17 cellular contexts compared by ENCODE assay signal in the genomic region with DNA sequence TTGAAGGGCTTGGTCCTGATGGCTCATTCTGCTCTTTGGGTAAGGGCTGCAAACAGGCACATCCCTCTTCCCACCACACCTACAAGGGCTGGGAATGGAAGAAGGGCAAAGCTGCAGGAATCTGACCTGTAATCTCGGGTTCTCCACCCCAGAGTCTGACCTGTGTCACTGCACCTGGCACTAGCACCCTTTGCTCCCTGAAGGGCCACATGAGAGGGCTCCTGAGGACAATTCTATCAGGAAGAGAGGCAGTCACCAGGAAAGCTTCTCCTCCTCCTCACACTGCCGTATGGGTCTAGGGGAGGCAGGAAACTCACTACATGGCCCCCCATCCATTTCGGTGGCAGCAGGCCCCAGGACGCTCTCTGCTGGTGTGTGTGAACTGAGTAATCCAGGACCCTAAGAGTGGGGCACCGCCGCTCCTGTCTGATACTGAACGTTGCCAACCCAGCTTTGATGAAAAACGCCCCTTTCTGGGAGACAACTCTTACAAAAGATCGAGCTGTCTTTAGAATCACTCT. TPM values are rescaled to one million over a fixed set of nuclear protein-coding genes. Genes with fewer than 3 reads are reported as not detected.
DNase-seq lines count a peak whose midpoint lies in the region; ATAC-seq and TF ChIP-seq lines count a peak whose summit lies in the region.
"Had no signal": no experiment of that assay in that cellular context is flagged by ENCODE, and none has a peak within 500 bp of the region (broad histone marks: within the 10 kb centered on the region; RNA-seq: fewer than 3 reads in every experiment).

No MANE protein-coding gene starts in this region.

- no peak overlapping the region for H3K4me3 Mint-ChIP-seq in mesothelial cell of epicardium
- H3K4me3 Mint-ChIP-seq in effector memory CD8-positive, alpha-beta T cell = no peak overlapping the region
- H3K4me3 Mint-ChIP-seq in CD8-positive, alpha-beta T cell = no peak overlapping the region
- H3K4me3 Mint-ChIP-seq: activated CD4-positive, alpha-beta T cell treated with anti-CD3 and anti-CD28 coated beads, Interleukin-2, amount 10 ng/mL, durations not matched to agents 24 days and 14 days; activated naive CD8-positive, alpha-beta T cell treated with anti-CD3 and anti-CD28 coated beads for 36 hours; activated T-helper 17 cell treated with anti-CD3 and anti-CD28 coated beads, Interleukin-2, amount 50 U/mL, for 72 hours; CD8-positive, alpha-beta memory T cell; nephron had no signal

- no peaks in the 10 kb centered on the region for H3K36me3 Mint-ChIP-seq in mesothelial cell of epicardium
- H3K36me3 Mint-ChIP-seq in effector memory CD8-positive, alpha-beta T cell (ENCODE audit: insufficient read depth) = no peaks in the 10 kb centered on the region
- H3K36me3 Mint-ChIP-seq in CD8-positive, alpha-beta T cell = no peaks in the 10 kb centered on the region
- H3K36me3 Mint-ChIP-seq: activated naive CD8-positive, alpha-beta T cell treated with anti-CD3 and anti-CD28 coated beads for 36 hours had no signal

- H3K4me1 ChIP-seq in A673 (ENCODE audit: insufficient read depth, low read length, poor library complexity, severe bottlenecking) (peaks cover 9% of the 10 kb centered on the region), ES-I3 (ENCODE audit: insufficient read depth, low read length) (peaks cover 8% of the 10 kb centered on the region), Peyer's patch (peaks cover 0 to 40% (median 5%) of the 10 kb centered on the region in 4 donors)
- H3K4me1 ChIP-seq in CD8-positive, alpha-beta T cell (ENCODE audit: insufficient read depth, low read length) = peaks cover 8% of the 10 kb centered on the region

- CTCF ChIA-PET in A673 (lab: Charles Lee) = interaction anchor here (0.6 to 2.3 kb wide), 13 partner anchors 10 to 154 kb away, joined by 3 to 51 read pairs (median 5); a partner anchor contains a TSS
- CTCF ChIA-PET in CD8-positive, alpha-beta T cell (lab: Charles Lee) = interaction anchor here (0.5 to 4.8 kb wide), 16 partner anchors 10 to 120 kb away, joined by 3 to 49 read pairs (median 4); a partner anchor contains a TSS

- no peak overlapping the region for H3K4me3 ChIP-seq in A673 (ENCODE audit: low read depth, low read length, poor library complexity, severe bottlenecking)
- no peak overlapping the region for H3K4me3 ChIP-seq in Peyer's patch
- H3K4me3 ChIP-seq in CD8-positive, alpha-beta T cell (ENCODE audit: low read depth, low read length) = no peak overlapping the region
- H3K4me3 ChIP-seq: heart right ventricle had no signal

- POLR2A ChIA-PET in A673 (lab: Charles Lee; ENCODE audit: low non-redundant PET) = no interaction called here
- POLR2A ChIA-PET in CD8-positive, alpha-beta T cell (lab: Charles Lee) = interaction anchor here (1.1 kb wide), 1 partner anchor 67 kb away, joined by 3 read pairs; no protein-coding TSS in a partner anchor

- peaks cover 24% of the 10 kb centered on the region for H3K4me1 Mint-ChIP-seq in mesothelial cell of epicardium
- H3K4me1 Mint-ChIP-seq in effector memory CD8-positive, alpha-beta T cell (ENCODE audit: low read depth in 2 of 2) = peaks cover 0 to 2% of the 10 kb centered on the region in 2 donors
- peaks cover 3% of the 10 kb centered on the region for H3K4me1 Mint-ChIP-seq in CD8-positive, alpha-beta T cell (ENCODE audit: low read depth)
- H3K4me1 Mint-ChIP-seq: activated T-helper 17 cell treated with anti-CD3 and anti-CD28 coated beads, Interleukin-2, amount 50 U/mL, for 72 hours had no signal

- no peaks in the 10 kb centered on the region for H3K36me3 ChIP-seq in A673 (ENCODE audit: insufficient read depth, low read length, poor library complexity, severe bottlenecking)
- no peaks in the 10 kb centered on the region for H3K36me3 ChIP-seq in ES-I3 (ENCODE audit: insufficient read depth, low read length)
- H3K36me3 ChIP-seq in Peyer's patch = no peaks in the 10 kb centered on the region
- H3K36me3 ChIP-seq in CD8-positive, alpha-beta T cell (ENCODE audit: insufficient read depth, low read length) = no peaks in the 10 kb centered on the region
- H3K36me3 ChIP-seq: heart right ventricle had no signal

- H3K9me3 Mint-ChIP-seq in mesothelial cell of epicardium = no peaks in the 10 kb centered on the region
- H3K9me3 Mint-ChIP-seq in effector memory CD8-positive, alpha-beta T cell = no peaks in the 10 kb centered on the region
- H3K9me3 Mint-ChIP-seq in CD8-positive, alpha-beta T cell = no peaks in the 10 kb centered on the region
- H3K9me3 Mint-ChIP-seq: activated CD4-positive, alpha-beta T cell treated with anti-CD3 and anti-CD28 coated beads, Interleukin-2, amount 10 ng/mL, durations not matched to agents 24 days and 14 days; activated naive CD8-positive, alpha-beta T cell treated with anti-CD3 and anti-CD28 coated beads for 36 hours; activated T-helper 17 cell treated with anti-CD3 and anti-CD28 coated beads, Interleukin-2, amount 50 U/mL, for 72 hours; CD8-positive, alpha-beta memory T cell; nephron had no signal

- no peak for DNase-seq in A673 (ENCODE audit: low spot score)
- DNase-seq in Peyer's patch = peak in 2 of 3 donors; percentile 69 to 72
- no peak for DNase-seq in mesothelial cell of epicardium (ENCODE audit: low spot score in 2 of 2, unreplicated experiment in 2 of 2)
- DNase-seq in effector memory CD8-positive, alpha-beta T cell = no peak
- no peak for DNase-seq in NOMO-1 treated with dmso at 0.1 percent for 144 hours (lab: John Stamatoyannopoulos, UW; ENCODE audit: unreplicated experiment)
- no peak for DNase-seq in CD8-positive, alpha-beta T cell
- DNase-seq: activated CD4-positive, alpha-beta T cell treated with anti-CD3 and anti-CD28 coated beads, Interleukin-2, amount 10 ng/mL, durations not matched to agents 24 days and 14 days; cerebellar nuclear complex; GOT3; KG1 had no signal

- peaks cover 31% of the 10 kb centered on the region for H3K27me3 Mint-ChIP-seq in mesothelial cell of epicardium (ENCODE audit: low read depth)
- H3K27me3 Mint-ChIP-seq in effector memory CD8-positive, alpha-beta T cell = peaks cover 60 to 96% of the 10 kb centered on the region in 2 donors
- H3K27me3 Mint-ChIP-seq in CD8-positive, alpha-beta T cell (ENCODE audit: low read depth) = peaks cover 48% of the 10 kb centered on the region

- peak overlapping the region; percentile 14 for H3K27ac ChIP-seq in A673 (ENCODE audit: low read depth, low read length, poor library complexity, severe bottlenecking)
- H3K27ac ChIP-seq in Peyer's patch = peak overlapping the region in 3 of 4 donors; percentile 34 to 74 (median 63)
- H3K27ac ChIP-seq in CD8-positive, alpha-beta T cell (ENCODE audit: low read depth, low read length) = no peak overlapping the region
- H3K27ac ChIP-seq: heart right ventricle had no signal

- no peaks in the 10 kb centered on the region for H3K27me3 ChIP-seq in A673 (replicated peaks; ENCODE audit: insufficient read depth, low read depth, low read length, poor library complexity)
- H3K27me3 ChIP-seq in Peyer's patch = no peaks in the 10 kb centered on the region
- peaks cover 2% of the 10 kb centered on the region for H3K27me3 ChIP-seq in CD8-positive, alpha-beta T cell (ENCODE audit: insufficient read depth, low read length)

- H3K27ac Mint-ChIP-seq in mesothelial cell of epicardium = peak overlapping the region; percentile 36
- H3K27ac Mint-ChIP-seq in effector memory CD8-positive, alpha-beta T cell = no peak overlapping the region
- no peak overlapping the region for H3K27ac Mint-ChIP-seq in CD8-positive, alpha-beta T cell
- H3K27ac Mint-ChIP-seq: activated CD4-positive, alpha-beta T cell treated with anti-CD3 and anti-CD28 coated beads, Interleukin-2, amount 10 ng/mL, durations not matched to agents 24 days and 14 days; activated naive CD8-positive, alpha-beta T cell treated with anti-CD3 and anti-CD28 coated beads for 36 hours; activated T-helper 17 cell treated with anti-CD3 and anti-CD28 coated beads, Interleukin-2, amount 50 U/mL, for 72 hours; CD8-positive, alpha-beta memory T cell; nephron had no signal

- no TSS peak for BruUV-seq in A673 (replicated peaks; lab: Mats Ljungman, UMichigan)

- H3K9me3 ChIP-seq in A673 (ENCODE audit: low read depth, low read length, poor library complexity, severe bottlenecking) = no peaks in the 10 kb centered on the region
- no peaks in the 10 kb centered on the region for H3K9me3 ChIP-seq in ES-I3 (ENCODE audit: control insufficient read depth, insufficient read depth, low read length)
- H3K9me3 ChIP-seq in Peyer's patch = no peaks in the 10 kb centered on the region
- H3K9me3 ChIP-seq in CD8-positive, alpha-beta T cell (ENCODE audit: low read length) = no peaks in the 10 kb centered on the region
- H3K9me3 ChIP-seq: heart right ventricle had no signal

- no peak for ATAC-seq in effector memory CD8-positive, alpha-beta T cell (replicated peaks)
- ATAC-seq in CD8-positive, alpha-beta T cell = no peak
- no peak for ATAC-seq in GM21576 (IDR thresholded peaks at IDR 0.05; ENCODE audit: unreplicated experiment)

- H3K9ac ChIP-seq in ES-I3 (ENCODE audit: low read depth, low read length) = 0 out of 2 replicates have a peak overlapping the region, but pooled peaks have one; percentile 6

- intact Hi-C loops in A673 (cut with micrococcal nuclease; ENCODE audit: unreplicated experiment) = loop anchor here (1.0 kb wide), 2 partner anchors 66 to 112 kb away; no protein-coding TSS in a partner anchor
- intact Hi-C loops in CD8-positive, alpha-beta T cell (cut with DNase I, micrococcal nuclease) = loop anchor here (1.0 to 2.0 kb wide), 5 partner anchors 66 to 120 kb away; no protein-coding TSS in a partner anchor

- TF ChIP-seq CTCF in A673 (conservative IDR thresholded peaks at IDR 0.05; ENCODE audit: low read depth, low read length) (no peak), Peyer's patch (IDR thresholded peaks at IDR 0.05) (peak in 3 of 6 experiments; percentile 1 to 38 (median 7)), mesothelial cell of epicardium (IDR thresholded peaks at IDR 0.05; ENCODE audit: unreplicated experiment) (no peak)
- no peak for TF ChIP-seq CTCF in CD8-positive, alpha-beta T cell (IDR thresholded peaks at IDR 0.05)

- no peak for TF ChIP-seq POLR2A in Peyer's patch (IDR thresholded peaks at IDR 0.05)

RNA-seq across cellular contexts. Expression of a gene that starts 26.4 kb away (rescaled TPM):
- total RNA-seq in A673 (2021) (2.1 and 2.3 TPM in 2 replicates), Peyer's patch (1 to 10 TPM in 3 of 4 donors, not detected in 1; 1.1 to 7.5 (median 1.5) TPM), mesothelial cell of epicardium (not detected in 3 replicates)
- not detected for total RNA-seq in CD8-positive, alpha-beta T cell
- total RNA-seq: activated CD4-positive, alpha-beta T cell treated with anti-CD3 and anti-CD28 coated beads, Interleukin-2, amount 10 ng/mL, durations not matched to agents 24 days and 14 days; activated naive CD8-positive, alpha-beta T cell treated with anti-CD3 and anti-CD28 coated beads for 36 hours; activated T-helper 17 cell treated with anti-CD3 and anti-CD28 coated beads, Interleukin-2, amount 50 U/mL, for 72 hours; CD8-positive, alpha-beta memory T cell had no signal

RNA-seq across cellular contexts. Expression of a gene that starts 40.2 kb away (rescaled TPM):
- total RNA-seq in A673 (2021) (88.4 and 118 TPM in 2 replicates), Peyer's patch (100 to 1,000 TPM; 124 to 334 (median 163) TPM), mesothelial cell of epicardium (55.2 to 56.6 TPM (median 56.6 TPM) in 3 replicates)
- 100 to 1,000 TPM; 112 to 121 TPM for total RNA-seq in CD8-positive, alpha-beta T cell

Comparison
In these comparisons a context has a peak if more than half of its experiments do, and no peak if none do; other contexts are left out.
1. DNase-seq: peak in Peyer's patch (2 of 3); none in A673 (single experiment), mesothelial cell of epicardium (0 of 2), effector memory CD8-positive, alpha-beta T cell (0 of 3), NOMO-1 treated with dmso at 0.1 percent for 144 hours (single experiment) and CD8-positive, alpha-beta T cell (0 of 7).